ENCODE assay signal across 9 cellular contexts in genomic region chr17:7523033-7523432, GRCh38. TPM values are rescaled to one million over a fixed set of nuclear protein-coding genes. Genes with fewer than 3 reads are reported as not detected.
A peak's percentile ranks its signal among the peaks of the same experiment; 100 is the strongest.
DNase-seq lines count a peak whose midpoint lies in the region; ATAC-seq and TF ChIP-seq lines count a peak whose summit lies in the region.
"Had no signal": no experiment of that assay in that cellular context is flagged by ENCODE, and none has a peak within 500 bp of the region (broad histone marks: within the 10 kb centered on the region; RNA-seq: fewer than 3 reads in every experiment).

No MANE protein-coding gene starts in this region.

- no peak for ATAC-seq in IMR-90 (ENCODE audit: low read depth)
- ATAC-seq in activated B cell treated with CpG ODN at 0.5 μM for 24 hours (ENCODE audit: low read depth), result peak; percentile 58
- no peak for ATAC-seq in GM21526 (IDR thresholded peaks at IDR 0.05; ENCODE audit: low FRiP score, unreplicated experiment)

- H2BK20ac ChIP-seq in IMR-90 (ENCODE audit: low read depth, low read length), result no peak overlapping the region

- H4K91ac ChIP-seq in IMR-90 (ENCODE audit: insufficient read depth, low read depth, low read length), result no peak overlapping the region

- no peak overlapping the region for H3K27ac ChIP-seq in IMR-90 (ENCODE audit: insufficient read depth, low read length)
- H3K27ac ChIP-seq in neural progenitor cell, result no peak overlapping the region
- H3K27ac ChIP-seq: skin epidermis had no signal

- H3K27ac Mint-ChIP-seq in activated B cell treated with CpG ODN at 0.5 μM for 24 hours, result no peak overlapping the region
- no peak overlapping the region for H3K27ac Mint-ChIP-seq in neural progenitor cell

- no peaks in the 10 kb centered on the region for H3K27me3 Mint-ChIP-seq in activated B cell treated with CpG ODN at 0.5 μM for 24 hours
- H3K27me3 Mint-ChIP-seq in neural progenitor cell (ENCODE audit: insufficient read depth, low read depth), result peaks cover 6% of the 10 kb centered on the region

- H3K79me1 ChIP-seq in IMR-90 (ENCODE audit: low read depth in 1 of 2, low read length in 2 of 2), result no peaks in the 10 kb centered on the region

- no peak overlapping the region for H2AK5ac ChIP-seq in IMR-90 (ENCODE audit: low read depth, low read length)

- H3K4me1 Mint-ChIP-seq in activated B cell treated with CpG ODN at 0.5 μM for 24 hours (peaks cover 4% of the 10 kb centered on the region), neural progenitor cell (no peaks in the 10 kb centered on the region)

- no peak overlapping the region for H2BK120ac ChIP-seq in IMR-90 (ENCODE audit: low read depth, low read length)

- no peak overlapping the region for H3K23ac ChIP-seq in IMR-90 (ENCODE audit: low read depth, low read length)

- CTCF ChIA-PET in IMR-90 (lab: Yijun Ruan, JAX), result no interaction called here
- CTCF ChIA-PET in activated B cell treated with CpG ODN at 0.5 μM for 24 hours (lab: Charles Lee), result interaction anchor here (1.0 to 14.2 kb wide), 10 partner anchors 9 to 64 kb away, joined by 3 to 364 read pairs (median 4); partner anchors contain the start of genes SENP3, TNFSF12 and TNFSF13

- no peak overlapping the region for H3K4me3 Mint-ChIP-seq in activated B cell treated with CpG ODN at 0.5 μM for 24 hours
- no peak overlapping the region for H3K4me3 Mint-ChIP-seq in neural progenitor cell

- H4K20me1 ChIP-seq in IMR-90 (ENCODE audit: insufficient read depth, low read length) (no peaks in the 10 kb centered on the region), neural progenitor cell (ENCODE audit: low read depth) (no peaks in the 10 kb centered on the region)

- H3K27me3 ChIP-seq in IMR-90 (ENCODE audit: control insufficient read depth, insufficient read depth, low read length) (no peaks in the 10 kb centered on the region), neural progenitor cell (no peaks in the 10 kb centered on the region)

- H2AFZ ChIP-seq in IMR-90 (replicated peaks; ENCODE audit: low read length, poor library complexity), result no peak overlapping the region
- H2AFZ ChIP-seq in neural progenitor cell (replicated peaks), result no peak overlapping the region

- TF ChIP-seq POLR2A in IMR-90 (IDR thresholded peaks at IDR 0.05; ENCODE audit: low read depth, low read length), result no peak

- H2BK5ac ChIP-seq in IMR-90 (ENCODE audit: low read depth, low read length, poor library complexity, severe bottlenecking), result no peak overlapping the region

- H3F3A ChIP-seq in neural progenitor cell (ENCODE audit: low read depth), result peaks cover 3% of the 10 kb centered on the region

- H4K5ac ChIP-seq in IMR-90 (ENCODE audit: low read depth, low read length), result no peak overlapping the region

- no peak overlapping the region for H3K56ac ChIP-seq in IMR-90 (ENCODE audit: extremely low read depth, insufficient read depth, low read length)

- in situ Hi-C loops in IMR-90 (cut with MboI; ENCODE audit: low sequenced_read_pairs), result no loop called here
- in situ Hi-C loops in ACHN (cut with HindIII; ENCODE audit: low pct_ligation_motif_present, low pct_unique_long_range_greater_than_20kb, low sequenced_read_pairs), result no loop called here

- POLR2A ChIA-PET in IMR-90 (lab: Charles Lee; ENCODE audit: unreplicated experiment) (no interaction called here), activated B cell treated with CpG ODN at 0.5 μM for 24 hours (lab: Charles Lee) (interaction anchor here (0.5 to 1.2 kb wide), 7 partner anchors 24 to 66 kb away, joined by 3 to 15 read pairs (median 6); partner anchors contain the start of genes POLR2A and SENP3)

- H3K9me3 ChIP-seq in IMR-90 (ENCODE audit: control insufficient read depth, insufficient read depth, low read length) (peaks cover 7% of the 10 kb centered on the region; the same call in 1 of the 2 replicates), neural progenitor cell (ENCODE audit: low read depth) (no peaks in the 10 kb centered on the region)

- TF ChIP-seq RAD21 in IMR-90 (IDR thresholded peaks at IDR 0.05; ENCODE audit: low read length), result no peak

- no peaks in the 10 kb centered on the region for H3K4me1 ChIP-seq in IMR-90 (ENCODE audit: control insufficient read depth, insufficient read depth, low read length)
- H3K4me1 ChIP-seq in neural progenitor cell, result no peaks in the 10 kb centered on the region

- no peak overlapping the region for H3K14ac ChIP-seq in IMR-90 (replicated peaks; ENCODE audit: low read depth, low read length)

- TF ChIP-seq CTCF in IMR-90 (conservative IDR thresholded peaks at IDR 0.05; ENCODE audit: low read depth, low read length) (peak; percentile 30), activated B cell treated with CpG ODN at 0.5 μM for 24 hours (IDR thresholded peaks at IDR 0.05) (no peak), neural progenitor cell (IDR thresholded peaks at IDR 0.05) (peak; percentile 53)

- H3K4me2 ChIP-seq in IMR-90 (ENCODE audit: low read depth, low read length) (no peak overlapping the region), neural progenitor cell (no peak overlapping the region)

- 0 out of 2 replicates have a peak, but pooled peaks cover 1% of the 10 kb centered on the region for H3K36me3 ChIP-seq in IMR-90 (ENCODE audit: control insufficient read depth, insufficient read depth, low read length)
- no peaks in the 10 kb centered on the region for H3K36me3 ChIP-seq in neural progenitor cell

- dilution Hi-C loops in IMR-90 (cut with HindIII; ENCODE audit: low sequenced_read_pairs, unreplicated experiment), result no loop called here

- no peak overlapping the region for H3K4ac ChIP-seq in IMR-90 (ENCODE audit: low read depth, low read length)

- no peaks in the 10 kb centered on the region for H3K9me3 Mint-ChIP-seq in activated B cell treated with CpG ODN at 0.5 μM for 24 hours
- H3K9me3 Mint-ChIP-seq in neural progenitor cell, result peaks cover 11% of the 10 kb centered on the region

- H3K9ac ChIP-seq in IMR-90 (ENCODE audit: low read depth, low read length) (no peak overlapping the region), neural progenitor cell (no peak overlapping the region)

- no peak overlapping the region for H2BK15ac ChIP-seq in IMR-90 (ENCODE audit: low read depth, low read length)

- H3K18ac ChIP-seq in IMR-90 (ENCODE audit: low read depth, low read length), result no peak overlapping the region

- intact Hi-C loops in IMR-90 (cut with micrococcal nuclease), result no loop called here
- intact Hi-C loops in activated B cell treated with CpG ODN at 0.5 μM for 24 hours (cut with micrococcal nuclease), result loop anchor here (1.0 kb wide), 1 partner anchor 38 kb away; the partner anchor contains the start of gene SENP3

- H4K8ac ChIP-seq in IMR-90 (ENCODE audit: low read depth in 2 of 2, low read length in 2 of 2), result no peak overlapping the region

- H3K4me3 ChIP-seq in IMR-90 (ENCODE audit: insufficient read depth, low read depth, low read length) (no peak overlapping the region), neural progenitor cell (no peak overlapping the region)
- H3K4me3 ChIP-seq: skin epidermis had no signal

- no TSS peak for BruUV-seq in IMR-90 (replicated peaks; lab: Mats Ljungman, UMichigan)

- H3K9me1 ChIP-seq in IMR-90 (ENCODE audit: insufficient read depth, low read length), result no peaks in the 10 kb centered on the region

- DNase-seq in IMR-90 (no peak), activated B cell treated with CpG ODN at 0.5 μM for 24 hours (peak; percentile 27), neural progenitor cell (ENCODE audit: low spot score) (peak; percentile 39), ACHN (no peak), hippocampal formation (lab: John Stamatoyannopoulos, UW) (no peak)
- peak; percentile 33 for DNase-seq in effector CD8-positive, alpha-beta T cell (lab: John Stamatoyannopoulos, UW)

- H3K79me2 ChIP-seq in neural progenitor cell (ENCODE audit: low read depth), result no peaks in the 10 kb centered on the region

- no peak overlapping the region for H2AK9ac ChIP-seq in IMR-90 (replicated peaks; ENCODE audit: low read depth, low read length, poor library complexity)

- H3K36me3 Mint-ChIP-seq in activated B cell treated with CpG ODN at 0.5 μM for 24 hours (ENCODE audit: low read depth), result no peaks in the 10 kb centered on the region
- no peaks in the 10 kb centered on the region for H3K36me3 Mint-ChIP-seq in neural progenitor cell

- WGBS in IMR-90 (ENCODE audit: extremely low coverage in 2 of 2, insufficient read length in 1 of 2), 2 experiments, result 17% methylated on average over 3 of the region's 10 CpGs; no CpG with 5 or more reads in 1 of the 2 experiments

RNA-seq across cellular contexts. Expression of gene TNFSF12, which starts 25.8 kb away (rescaled TPM):
- 2.7 and 3.6 TPM in 2 replicates for total RNA-seq in IMR-90 (2012; rRNA removed)
- 22.0 and 23.1 TPM in 2 replicates for polyA plus RNA-seq in IMR-90 (2012; rRNA removed)
- 33.5 and 41.8 TPM in 2 replicates for polyA plus RNA-seq in IMR-90 (2012; cell fraction: cytosol; rRNA removed)
- 8.7 and 15.1 TPM in 2 replicates for polyA plus RNA-seq in IMR-90 (2012; cell fraction: nucleus; rRNA removed; ENCODE audit: low replicate concordance)
- 25.2 and 30.7 TPM in 2 replicates for total RNA-seq in activated B cell treated with CpG ODN at 0.5 μM for 24 hours
- 0.75 and 2.4 TPM in 2 replicates for total RNA-seq in neural progenitor cell (ENCODE audit: low replicate concordance)

RNA-seq across cellular contexts. Expression of gene TNFSF13, which starts 35.5 kb away (rescaled TPM):
- total RNA-seq in IMR-90 (2012; rRNA removed) (0.56 TPM in 1 of 2 replicates, not detected in the other), activated B cell treated with CpG ODN at 0.5 μM for 24 hours (14.4 and 15.3 TPM in 2 replicates), neural progenitor cell (ENCODE audit: low replicate concordance) (0.37 TPM in 1 of 2 replicates, not detected in the other)
- polyA plus RNA-seq in IMR-90 (2012; rRNA removed), result 0.98 and 1.3 TPM in 2 replicates
- polyA plus RNA-seq in IMR-90 (2012; cell fraction: cytosol; rRNA removed), result 1.1 and 1.2 TPM in 2 replicates
- 1.4 and 1.9 TPM in 2 replicates for polyA plus RNA-seq in IMR-90 (2012; cell fraction: nucleus; rRNA removed; ENCODE audit: low replicate concordance)

RNA-seq across cellular contexts. Expression of gene SENP3, which starts 38.7 kb away (rescaled TPM):
- 72.8 and 120 TPM in 2 replicates for total RNA-seq in IMR-90 (2012; rRNA removed)
- 74.7 and 82.4 TPM in 2 replicates for polyA plus RNA-seq in IMR-90 (2012; rRNA removed)
- polyA plus RNA-seq in IMR-90 (2012; cell fraction: cytosol; rRNA removed), result 37.8 and 97.7 TPM in 2 replicates
- 35.2 and 52.7 TPM in 2 replicates for polyA plus RNA-seq in IMR-90 (2012; cell fraction: nucleus; rRNA removed; ENCODE audit: low replicate concordance)
- total RNA-seq in activated B cell treated with CpG ODN at 0.5 μM for 24 hours, result 49.6 and 55.8 TPM in 2 replicates
- 87.9 and 91.6 TPM in 2 replicates for total RNA-seq in neural progenitor cell (ENCODE audit: low replicate concordance)

RNA-seq across cellular contexts. Expression of gene POLR2A, which starts 38.9 kb away (rescaled TPM):
- total RNA-seq in IMR-90 (2012; rRNA removed) (56.4 and 56.6 TPM in 2 replicates), activated B cell treated with CpG ODN at 0.5 μM for 24 hours (148 and 162 TPM in 2 replicates), neural progenitor cell (ENCODE audit: low replicate concordance) (32.7 and 51.4 TPM in 2 replicates)
- polyA plus RNA-seq in IMR-90 (2012; rRNA removed), result 38.4 and 54.0 TPM in 2 replicates
- 27.6 and 39.2 TPM in 2 replicates for polyA plus RNA-seq in IMR-90 (2012; cell fraction: cytosol; rRNA removed)
- polyA plus RNA-seq in IMR-90 (2012; cell fraction: nucleus; rRNA removed; ENCODE audit: low replicate concordance), result 56.8 and 69.7 TPM in 2 replicates

RNA-seq across cellular contexts. Expression of gene SLC35G6, which starts 41.8 kb away (rescaled TPM):
- total RNA-seq in IMR-90 (2012; rRNA removed) (not detected in 2 replicates), activated B cell treated with CpG ODN at 0.5 μM for 24 hours (not detected in 2 replicates), neural progenitor cell (ENCODE audit: low replicate concordance) (not detected in 2 replicates)
- polyA plus RNA-seq in IMR-90 (2012; rRNA removed), result not detected in 2 replicates
- not detected in 2 replicates for polyA plus RNA-seq in IMR-90 (2012; cell fraction: cytosol; rRNA removed)
- polyA plus RNA-seq in IMR-90 (2012; cell fraction: nucleus; rRNA removed; ENCODE audit: low replicate concordance), result not detected in 2 replicates
- total RNA-seq: T-helper 2 cell treated with Interferon-gamma antibody and Interleukin-4, amounts not matched to agents 100 ng/mL and 5 ng/mL, for 36 hours had no signal

Comparison
In these comparisons a context has a peak if more than half of its experiments do, and no peak if none do; other contexts are left out.
1. DNase-seq: peak in activated B cell treated with CpG ODN at 0.5 μM for 24 hours (single experiment), effector CD8-positive, alpha-beta T cell (single experiment) and neural progenitor cell (single experiment); none in IMR-90 (single experiment), ACHN (single experiment) and hippocampal formation (0 of 2).